Comparison of ENCODE assay signal across 8 cellular contexts in genomic region chr17:78737332-78737731, GRCh38. TPM values are rescaled to one million over a fixed set of nuclear protein-coding genes. Genes with fewer than 3 reads are reported as not detected.
A peak's percentile ranks its signal among the peaks of the same experiment; 100 is the strongest.
DNase-seq lines count a peak whose midpoint lies in the region; ATAC-seq and TF ChIP-seq lines count a peak whose summit lies in the region.

No MANE protein-coding gene starts in this region.

- DNase-seq in CD4-positive, alpha-beta T cell, result no peak
- DNase-seq in Karpas-422 (no peak), mesendoderm (peak; percentile 54), iPS-NIHi11 (ENCODE audit: low spot score) (no peak), T-helper 9 cell (no peak)
- no peak for DNase-seq in activated naive CD4-positive, alpha-beta T cell treated with anti-CD3 and anti-CD28 coated beads, Interleukin-2, amount 50 U/mL, for 72 hours (ENCODE audit: low spot score in 2 of 2)

- peaks cover 93% of the 10 kb centered on the region for H3K4me1 Mint-ChIP-seq in CD4-positive, alpha-beta T cell (ENCODE audit: low read depth)

- no peak overlapping the region for H4K5ac ChIP-seq in mesendoderm (ENCODE audit: low read length)

- H2BK5ac ChIP-seq in mesendoderm (ENCODE audit: low read length), result no peak overlapping the region

- H3K79me2 ChIP-seq in Karpas-422 (ENCODE audit: low read length) (no peaks in the 10 kb centered on the region), mesendoderm (ENCODE audit: control insufficient read depth, insufficient read depth, low read length) (no peaks in the 10 kb centered on the region)

- no peaks in the 10 kb centered on the region for H3K9me3 ChIP-seq in CD4-positive, alpha-beta T cell (ENCODE audit: control insufficient read depth, low read length)
- no peaks in the 10 kb centered on the region for H3K9me3 ChIP-seq in Karpas-422 (ENCODE audit: low read length)

- peaks cover 43% of the 10 kb centered on the region for H3K4me1 ChIP-seq in Karpas-422 (ENCODE audit: low read length)
- H3K4me1 ChIP-seq in mesendoderm (ENCODE audit: control insufficient read depth, low read depth, low read length), result peaks cover 24% of the 10 kb centered on the region

- H3K27me3 Mint-ChIP-seq in CD4-positive, alpha-beta T cell, result no peaks in the 10 kb centered on the region

- peaks cover 3% of the 10 kb centered on the region for H3K79me1 ChIP-seq in mesendoderm (ENCODE audit: low read length)

- H2AFZ ChIP-seq in Karpas-422 (ENCODE audit: low read length), result no peak overlapping the region

- no peak overlapping the region for H2BK120ac ChIP-seq in mesendoderm (ENCODE audit: low read depth, low read length)

- POLR2A ChIA-PET in CD4-positive, alpha-beta T cell (lab: Charles Lee), result interaction anchor here (0.5 to 5.3 kb wide), 18 partner anchors 8 to 610 kb away, joined by 3 to 42 read pairs (median 7); partner anchors contain the start of gene CYTH1

- H4K8ac ChIP-seq in mesendoderm (ENCODE audit: low read depth, low read length), result no peak overlapping the region

- intact Hi-C loops in CD4-positive, alpha-beta T cell (cut with DNase I, micrococcal nuclease), result loop anchor here in 1 of 2 experiments (2.0 to 5.0 kb wide), 3 partner anchors 19 to 40 kb away; no protein-coding TSS in a partner anchor

- no CpG with 5 or more reads among the region's 2 CpGs for WGBS in mesendoderm (ENCODE audit: extremely low coverage, insufficient coverage, low lambda C conversion rate)

- H4K20me1 ChIP-seq in Karpas-422 (ENCODE audit: insufficient read depth, low read depth, low read length), result peaks cover 33% of the 10 kb centered on the region

- ATAC-seq in CD4-positive, alpha-beta T cell (ENCODE audit: poor library complexity), result no peak
- no peak for ATAC-seq in activated naive CD4-positive, alpha-beta T cell treated with anti-CD3 and anti-CD28 coated beads, Interleukin-2, amount 50 U/mL, for 72 hours
- ATAC-seq in HG03097 (IDR thresholded peaks at IDR 0.05; ENCODE audit: low FRiP score, unreplicated experiment) (no peak), GM18498 (IDR thresholded peaks at IDR 0.05; ENCODE audit: unreplicated experiment) (no peak)

- H3K4ac ChIP-seq in mesendoderm (ENCODE audit: low read depth, low read length), result no peak overlapping the region

- H3K27ac Mint-ChIP-seq in CD4-positive, alpha-beta T cell, result peak overlapping the region; percentile 90
- peak overlapping the region; percentile 85 to 91 for H3K27ac Mint-ChIP-seq in activated naive CD4-positive, alpha-beta T cell treated with anti-CD3 and anti-CD28 coated beads, Interleukin-2, amount 50 U/mL, for 72 hours

- no peak overlapping the region for H2AK5ac ChIP-seq in mesendoderm (ENCODE audit: low read length)

- no peak overlapping the region for H3K18ac ChIP-seq in mesendoderm (ENCODE audit: low read length)

- no peak overlapping the region for H3K56ac ChIP-seq in mesendoderm (ENCODE audit: low read length)

- H3K27ac ChIP-seq in CD4-positive, alpha-beta T cell (ENCODE audit: low read depth, low read length), result peak overlapping the region; percentile 80
- H3K27ac ChIP-seq in Karpas-422 (ENCODE audit: low read length), result no peak overlapping the region
- no peak overlapping the region for H3K27ac ChIP-seq in mesendoderm (ENCODE audit: low read depth, low read length)

- no peaks in the 10 kb centered on the region for H3K36me3 ChIP-seq in Karpas-422 (ENCODE audit: insufficient read depth, low read length)
- H3K36me3 ChIP-seq in mesendoderm (ENCODE audit: control insufficient read depth, insufficient read depth, low read length), result no peaks in the 10 kb centered on the region

- TF ChIP-seq CTCF in CD4-positive, alpha-beta T cell (IDR thresholded peaks at IDR 0.05), result no peak

- CTCF ChIA-PET in CD4-positive, alpha-beta T cell (lab: Charles Lee), result interaction anchor here (0.7 to 4.2 kb wide), 7 partner anchors 8 to 92 kb away, joined by 3 to 16 read pairs (median 3); no protein-coding TSS in a partner anchor

- peak overlapping the region; percentile 56 for H3K4me2 ChIP-seq in Karpas-422 (ENCODE audit: low read depth, low read length, poor library complexity, severe bottlenecking)
- H3K4me2 ChIP-seq in mesendoderm (ENCODE audit: low read length), result no peak overlapping the region

- H3K23ac ChIP-seq in mesendoderm (ENCODE audit: low read length), result no peak overlapping the region

- H3K9me3 Mint-ChIP-seq in CD4-positive, alpha-beta T cell, result no peaks in the 10 kb centered on the region
- no peaks in the 10 kb centered on the region for H3K9me3 Mint-ChIP-seq in activated naive CD4-positive, alpha-beta T cell treated with anti-CD3 and anti-CD28 coated beads, Interleukin-2, amount 50 U/mL, for 72 hours

- H3K36me3 Mint-ChIP-seq in CD4-positive, alpha-beta T cell (ENCODE audit: low read depth), result peaks cover 69% of the 10 kb centered on the region
- peaks cover 0 to 28% of the 10 kb centered on the region in 2 donors for H3K36me3 Mint-ChIP-seq in activated naive CD4-positive, alpha-beta T cell treated with anti-CD3 and anti-CD28 coated beads, Interleukin-2, amount 50 U/mL, for 72 hours

- no peak overlapping the region for H2BK15ac ChIP-seq in mesendoderm (replicated peaks; ENCODE audit: low read depth)

- H3K4me3 Mint-ChIP-seq in CD4-positive, alpha-beta T cell, result peak overlapping the region; percentile 96

- no peak overlapping the region for H3K4me3 ChIP-seq in Karpas-422 (ENCODE audit: low read length)
- no peak overlapping the region for H3K4me3 ChIP-seq in mesendoderm (ENCODE audit: low read length)

- H3K27me3 ChIP-seq in CD4-positive, alpha-beta T cell (ENCODE audit: control insufficient read depth, insufficient read depth, low read length), result no peaks in the 10 kb centered on the region
- no peaks in the 10 kb centered on the region for H3K27me3 ChIP-seq in Karpas-422 (ENCODE audit: low read length)
- no peaks in the 10 kb centered on the region for H3K27me3 ChIP-seq in mesendoderm (ENCODE audit: insufficient read depth, low read length, poor library complexity)

- no peaks in the 10 kb centered on the region for H3K9me2 ChIP-seq in Karpas-422 (replicated peaks; ENCODE audit: insufficient read depth, low read length)

- H3K9ac ChIP-seq in Karpas-422 (ENCODE audit: low read length), result no peak overlapping the region
- H3K9ac ChIP-seq in mesendoderm (ENCODE audit: low read length), result no peak overlapping the region

RNA-seq across cellular contexts. Expression of gene CYTH1, which starts 44.7 kb away (rescaled TPM):
- 100 to 1,000 TPM; 521 to 525 TPM for total RNA-seq in CD4-positive, alpha-beta T cell
- 9.6 and 15.8 TPM in 2 replicates for total RNA-seq in Karpas-422 (2014; rRNA removed; shearing (Covaris generic); ENCODE audit: low replicate concordance)
- 100 to 1,000 TPM in 1 of 2 donors, 10 to 100 TPM in 1; 82.6 to 148 TPM for total RNA-seq in activated naive CD4-positive, alpha-beta T cell treated with anti-CD3 and anti-CD28 coated beads, Interleukin-2, amount 50 U/mL, for 72 hours
- polyA plus RNA-seq in mesendoderm (2013, experiment 1 of 2), result 6.8 TPM
- polyA plus RNA-seq in mesendoderm (2013, experiment 2 of 2), result 6.3 TPM
